ENCODE assay signal across 1 cellular context in genomic region chrX:48468247-48468671, GRCh38.
TF ChIP-seq lines count a peak whose summit lies in the region.

No MANE protein-coding gene starts in this region.

TF ChIP-seq in K562, 482 proteins besides CTCF, POLR2A, EP300 and RAD21 (continues in another document):
- no peak for TF ChIP-seq NCOA4 (IDR thresholded peaks at IDR 0.05; ENCODE audit: partially characterized antibody)
- TF ChIP-seq, protein P1, sequence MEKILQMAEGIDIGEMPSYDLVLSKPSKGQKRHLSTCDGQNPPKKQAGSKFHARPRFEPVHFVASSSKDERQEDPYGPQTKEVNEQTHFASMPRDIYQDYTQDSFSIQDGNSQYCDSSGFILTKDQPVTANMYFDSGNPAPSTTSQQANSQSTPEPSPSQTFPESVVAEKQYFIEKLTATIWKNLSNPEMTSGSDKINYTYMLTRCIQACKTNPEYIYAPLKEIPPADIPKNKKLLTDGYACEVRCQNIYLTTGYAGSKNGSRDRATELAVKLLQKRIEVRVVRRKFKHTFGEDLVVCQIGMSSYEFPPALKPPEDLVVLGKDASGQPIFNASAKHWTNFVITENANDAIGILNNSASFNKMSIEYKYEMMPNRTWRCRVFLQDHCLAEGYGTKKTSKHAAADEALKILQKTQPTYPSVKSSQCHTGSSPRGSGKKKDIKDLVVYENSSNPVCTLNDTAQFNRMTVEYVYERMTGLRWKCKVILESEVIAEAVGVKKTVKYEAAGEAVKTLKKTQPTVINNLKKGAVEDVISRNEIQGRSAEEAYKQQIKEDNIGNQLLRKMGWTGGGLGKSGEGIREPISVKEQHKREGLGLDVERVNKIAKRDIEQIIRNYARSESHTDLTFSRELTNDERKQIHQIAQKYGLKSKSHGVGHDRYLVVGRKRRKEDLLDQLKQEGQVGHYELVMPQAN (IDR thresholded peaks at IDR 0.05; ENCODE audit: borderline replicate concordance) = peak; percentile 87
- no peak for TF ChIP-seq MIER1 (IDR thresholded peaks at IDR 0.05; ENCODE audit: low read depth)
- TF ChIP-seq MXI1 (IDR thresholded peaks at IDR 0.05; ENCODE audit: low read depth, low read length) = peak; percentile 92
- no peak for TF ChIP-seq RB1 (IDR thresholded peaks at IDR 0.05; ENCODE audit: low read depth)
- TF ChIP-seq HIVEP1 (CRISPR knock-in tag; IDR thresholded peaks at IDR 0.05) = no peak
- TF ChIP-seq, protein P2, sequence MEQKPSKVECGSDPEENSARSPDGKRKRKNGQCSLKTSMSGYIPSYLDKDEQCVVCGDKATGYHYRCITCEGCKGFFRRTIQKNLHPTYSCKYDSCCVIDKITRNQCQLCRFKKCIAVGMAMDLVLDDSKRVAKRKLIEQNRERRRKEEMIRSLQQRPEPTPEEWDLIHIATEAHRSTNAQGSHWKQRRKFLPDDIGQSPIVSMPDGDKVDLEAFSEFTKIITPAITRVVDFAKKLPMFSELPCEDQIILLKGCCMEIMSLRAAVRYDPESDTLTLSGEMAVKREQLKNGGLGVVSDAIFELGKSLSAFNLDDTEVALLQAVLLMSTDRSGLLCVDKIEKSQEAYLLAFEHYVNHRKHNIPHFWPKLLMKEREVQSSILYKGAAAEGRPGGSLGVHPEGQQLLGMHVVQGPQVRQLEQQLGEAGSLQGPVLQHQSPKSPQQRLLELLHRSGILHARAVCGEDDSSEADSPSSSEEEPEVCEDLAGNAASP (IDR thresholded peaks at IDR 0.05) = no peak
- TF ChIP-seq VEZF1 (CRISPR knock-in tag; IDR thresholded peaks at IDR 0.05) = peak; percentile 93
- TF ChIP-seq, protein P3, sequence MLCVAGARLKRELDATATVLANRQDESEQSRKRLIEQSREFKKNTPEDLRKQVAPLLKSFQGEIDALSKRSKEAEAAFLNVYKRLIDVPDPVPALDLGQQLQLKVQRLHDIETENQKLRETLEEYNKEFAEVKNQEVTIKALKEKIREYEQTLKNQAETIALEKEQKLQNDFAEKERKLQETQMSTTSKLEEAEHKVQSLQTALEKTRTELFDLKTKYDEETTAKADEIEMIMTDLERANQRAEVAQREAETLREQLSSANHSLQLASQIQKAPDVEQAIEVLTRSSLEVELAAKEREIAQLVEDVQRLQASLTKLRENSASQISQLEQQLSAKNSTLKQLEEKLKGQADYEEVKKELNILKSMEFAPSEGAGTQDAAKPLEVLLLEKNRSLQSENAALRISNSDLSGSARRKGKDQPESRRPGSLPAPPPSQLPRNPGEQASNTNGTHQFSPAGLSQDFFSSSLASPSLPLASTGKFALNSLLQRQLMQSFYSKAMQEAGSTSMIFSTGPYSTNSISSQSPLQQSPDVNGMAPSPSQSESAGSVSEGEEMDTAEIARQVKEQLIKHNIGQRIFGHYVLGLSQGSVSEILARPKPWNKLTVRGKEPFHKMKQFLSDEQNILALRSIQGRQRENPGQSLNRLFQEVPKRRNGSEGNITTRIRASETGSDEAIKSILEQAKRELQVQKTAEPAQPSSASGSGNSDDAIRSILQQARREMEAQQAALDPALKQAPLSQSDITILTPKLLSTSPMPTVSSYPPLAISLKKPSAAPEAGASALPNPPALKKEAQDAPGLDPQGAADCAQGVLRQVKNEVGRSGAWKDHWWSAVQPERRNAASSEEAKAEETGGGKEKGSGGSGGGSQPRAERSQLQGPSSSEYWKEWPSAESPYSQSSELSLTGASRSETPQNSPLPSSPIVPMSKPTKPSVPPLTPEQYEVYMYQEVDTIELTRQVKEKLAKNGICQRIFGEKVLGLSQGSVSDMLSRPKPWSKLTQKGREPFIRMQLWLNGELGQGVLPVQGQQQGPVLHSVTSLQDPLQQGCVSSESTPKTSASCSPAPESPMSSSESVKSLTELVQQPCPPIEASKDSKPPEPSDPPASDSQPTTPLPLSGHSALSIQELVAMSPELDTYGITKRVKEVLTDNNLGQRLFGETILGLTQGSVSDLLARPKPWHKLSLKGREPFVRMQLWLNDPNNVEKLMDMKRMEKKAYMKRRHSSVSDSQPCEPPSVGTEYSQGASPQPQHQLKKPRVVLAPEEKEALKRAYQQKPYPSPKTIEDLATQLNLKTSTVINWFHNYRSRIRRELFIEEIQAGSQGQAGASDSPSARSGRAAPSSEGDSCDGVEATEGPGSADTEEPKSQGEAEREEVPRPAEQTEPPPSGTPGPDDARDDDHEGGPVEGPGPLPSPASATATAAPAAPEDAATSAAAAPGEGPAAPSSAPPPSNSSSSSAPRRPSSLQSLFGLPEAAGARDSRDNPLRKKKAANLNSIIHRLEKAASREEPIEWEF (CRISPR knock-in tag; IDR thresholded peaks at IDR 0.05) = no peak
- TF ChIP-seq, protein P4, sequence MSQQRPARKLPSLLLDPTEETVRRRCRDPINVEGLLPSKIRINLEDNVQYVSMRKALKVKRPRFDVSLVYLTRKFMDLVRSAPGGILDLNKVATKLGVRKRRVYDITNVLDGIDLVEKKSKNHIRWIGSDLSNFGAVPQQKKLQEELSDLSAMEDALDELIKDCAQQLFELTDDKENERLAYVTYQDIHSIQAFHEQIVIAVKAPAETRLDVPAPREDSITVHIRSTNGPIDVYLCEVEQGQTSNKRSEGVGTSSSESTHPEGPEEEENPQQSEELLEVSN (IDR thresholded peaks at IDR 0.05; ENCODE audit: borderline replicate concordance in 1 of 2, extremely low read depth in 1 of 2, insufficient read depth in 1 of 2, insufficient read length in 1 of 2, low read depth in 1 of 2, low read length in 1 of 2, poor library complexity in 1 of 2, severe bottlenecking in 1 of 2) = peak; percentile 67 to 90
- no peak for TF ChIP-seq ZNF780A (CRISPR knock-in tag; IDR thresholded peaks at IDR 0.05)
- TF ChIP-seq, protein P5, sequence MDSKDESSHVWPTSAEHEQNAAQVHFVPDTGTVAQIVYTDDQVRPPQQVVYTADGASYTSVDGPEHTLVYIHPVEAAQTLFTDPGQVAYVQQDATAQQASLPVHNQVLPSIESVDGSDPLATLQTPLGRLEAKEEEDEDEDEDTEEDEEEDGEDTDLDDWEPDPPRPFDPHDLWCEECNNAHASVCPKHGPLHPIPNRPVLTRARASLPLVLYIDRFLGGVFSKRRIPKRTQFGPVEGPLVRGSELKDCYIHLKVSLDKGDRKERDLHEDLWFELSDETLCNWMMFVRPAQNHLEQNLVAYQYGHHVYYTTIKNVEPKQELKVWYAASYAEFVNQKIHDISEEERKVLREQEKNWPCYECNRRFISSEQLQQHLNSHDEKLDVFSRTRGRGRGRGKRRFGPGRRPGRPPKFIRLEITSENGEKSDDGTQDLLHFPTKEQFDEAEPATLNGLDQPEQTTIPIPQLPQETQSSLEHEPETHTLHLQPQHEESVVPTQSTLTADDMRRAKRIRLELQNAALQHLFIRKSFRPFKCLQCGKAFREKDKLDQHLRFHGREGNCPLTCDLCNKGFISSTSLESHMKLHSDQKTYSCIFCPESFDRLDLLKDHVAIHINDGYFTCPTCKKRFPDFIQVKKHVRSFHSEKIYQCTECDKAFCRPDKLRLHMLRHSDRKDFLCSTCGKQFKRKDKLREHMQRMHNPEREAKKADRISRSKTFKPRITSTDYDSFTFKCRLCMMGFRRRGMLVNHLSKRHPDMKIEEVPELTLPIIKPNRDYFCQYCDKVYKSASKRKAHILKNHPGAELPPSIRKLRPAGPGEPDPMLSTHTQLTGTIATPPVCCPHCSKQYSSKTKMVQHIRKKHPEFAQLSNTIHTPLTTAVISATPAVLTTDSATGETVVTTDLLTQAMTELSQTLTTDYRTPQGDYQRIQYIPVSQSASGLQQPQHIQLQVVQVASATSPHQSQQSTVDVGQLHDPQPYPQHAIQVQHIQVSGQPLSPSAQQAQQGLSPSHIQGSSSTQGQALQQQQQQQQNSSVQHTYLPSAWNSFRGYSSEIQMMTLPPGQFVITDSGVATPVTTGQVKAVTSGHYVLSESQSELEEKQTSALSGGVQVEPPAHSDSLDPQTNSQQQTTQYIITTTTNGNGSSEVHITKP (IDR thresholded peaks at IDR 0.05; ENCODE audit: partially characterized antibody) = no peak
- peak in 1 of 2 experiments; percentile 91; a peak in 3 of 4 replicates for TF ChIP-seq HDAC1 (IDR thresholded peaks at IDR 0.05)
- TF ChIP-seq SIN3A (IDR thresholded peaks at IDR 0.05; ENCODE audit: borderline replicate concordance in 2 of 2, control insufficient read depth in 1 of 2, low read depth in 2 of 2, low read length in 2 of 2) = peak in 1 of 2 experiments; percentile 89; a peak in 2 of 4 replicates
- TF ChIP-seq EP400 (IDR thresholded peaks at IDR 0.05) = peak; percentile 91
- TF ChIP-seq SMARCB1 (IDR thresholded peaks at IDR 0.05; ENCODE audit: insufficient read length, low read depth) = no peak
- TF ChIP-seq CREM (IDR thresholded peaks at IDR 0.05; ENCODE audit: low read depth) = 0 out of 2 replicates have a peak, but pooled peaks have one; percentile 15
- TF ChIP-seq, protein P6, sequence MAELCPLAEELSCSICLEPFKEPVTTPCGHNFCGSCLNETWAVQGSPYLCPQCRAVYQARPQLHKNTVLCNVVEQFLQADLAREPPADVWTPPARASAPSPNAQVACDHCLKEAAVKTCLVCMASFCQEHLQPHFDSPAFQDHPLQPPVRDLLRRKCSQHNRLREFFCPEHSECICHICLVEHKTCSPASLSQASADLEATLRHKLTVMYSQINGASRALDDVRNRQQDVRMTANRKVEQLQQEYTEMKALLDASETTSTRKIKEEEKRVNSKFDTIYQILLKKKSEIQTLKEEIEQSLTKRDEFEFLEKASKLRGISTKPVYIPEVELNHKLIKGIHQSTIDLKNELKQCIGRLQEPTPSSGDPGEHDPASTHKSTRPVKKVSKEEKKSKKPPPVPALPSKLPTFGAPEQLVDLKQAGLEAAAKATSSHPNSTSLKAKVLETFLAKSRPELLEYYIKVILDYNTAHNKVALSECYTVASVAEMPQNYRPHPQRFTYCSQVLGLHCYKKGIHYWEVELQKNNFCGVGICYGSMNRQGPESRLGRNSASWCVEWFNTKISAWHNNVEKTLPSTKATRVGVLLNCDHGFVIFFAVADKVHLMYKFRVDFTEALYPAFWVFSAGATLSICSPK (IDR thresholded peaks at IDR 0.05; ENCODE audit: borderline replicate concordance) = no peak
- 0 out of 2 replicates have a peak, but pooled peaks have one; percentile 19 for TF ChIP-seq BHLHE40 (IDR thresholded peaks at IDR 0.05; ENCODE audit: low read length)
- no peak for TF ChIP-seq THAP12 (CRISPR knock-in tag; IDR thresholded peaks at IDR 0.05)
- TF ChIP-seq SP1 (CRISPR knock-in tag; IDR thresholded peaks at IDR 0.05) = no peak
- no peak for TF ChIP-seq ZNF174 (CRISPR knock-in tag; IDR thresholded peaks at IDR 0.05)
- TF ChIP-seq ZC3H8 (IDR thresholded peaks at IDR 0.05) = no peak
- peak; percentile 94 for TF ChIP-seq MYC (IDR thresholded peaks at IDR 0.05; ENCODE audit: low read depth, low read length)
- TF ChIP-seq MYC (CRISPR knock-in tag; IDR thresholded peaks at IDR 0.05; ENCODE audit: borderline replicate concordance, low read depth) = no peak
- TF ChIP-seq, protein P7, sequence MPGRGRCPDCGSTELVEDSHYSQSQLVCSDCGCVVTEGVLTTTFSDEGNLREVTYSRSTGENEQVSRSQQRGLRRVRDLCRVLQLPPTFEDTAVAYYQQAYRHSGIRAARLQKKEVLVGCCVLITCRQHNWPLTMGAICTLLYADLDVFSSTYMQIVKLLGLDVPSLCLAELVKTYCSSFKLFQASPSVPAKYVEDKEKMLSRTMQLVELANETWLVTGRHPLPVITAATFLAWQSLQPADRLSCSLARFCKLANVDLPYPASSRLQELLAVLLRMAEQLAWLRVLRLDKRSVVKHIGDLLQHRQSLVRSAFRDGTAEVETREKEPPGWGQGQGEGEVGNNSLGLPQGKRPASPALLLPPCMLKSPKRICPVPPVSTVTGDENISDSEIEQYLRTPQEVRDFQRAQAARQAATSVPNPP (IDR thresholded peaks at IDR 0.05; ENCODE audit: borderline replicate concordance, insufficient read depth, insufficient read length) = no peak
- TF ChIP-seq ZC3H11A (IDR thresholded peaks at IDR 0.05; ENCODE audit: low read depth, low read length) = no peak
- no peak for TF ChIP-seq HOMEZ (CRISPR knock-in tag; IDR thresholded peaks at IDR 0.05)
- no peak for TF ChIP-seq MTA3 (IDR thresholded peaks at IDR 0.05; ENCODE audit: borderline replicate concordance)
